Comparison of ENCODE assay signal across 1 cellular context in genomic region chr1:220776725-220777326, GRCh38.
A peak's percentile ranks its signal among the peaks of the same experiment; 100 is the strongest.
TF ChIP-seq lines count a peak whose summit lies in the region.

No MANE protein-coding gene starts in this region.

TF ChIP-seq in HepG2, 621 proteins besides CTCF, POLR2A, EP300 and RAD21 (continued from another document and continues in another):
- TF ChIP-seq HOMEZ (CRISPR knock-in tag; IDR thresholded peaks at IDR 0.05; ENCODE audit: low read depth) = 0 out of 2 replicates have a peak, but pooled peaks have one; percentile 27
- TF ChIP-seq MLXIP (CRISPR knock-in tag; IDR thresholded peaks at IDR 0.05; ENCODE audit: borderline replicate concordance) = no peak
- TF ChIP-seq ZNF282 (IDR thresholded peaks at IDR 0.05; ENCODE audit: partially characterized antibody) = no peak
- no peak for TF ChIP-seq CAMTA2 (CRISPR knock-in tag; IDR thresholded peaks at IDR 0.05; ENCODE audit: borderline replicate concordance)
- no peak for TF ChIP-seq TERF1 (CRISPR knock-in tag; IDR thresholded peaks at IDR 0.05)
- no peak for TF ChIP-seq RCOR2 (CRISPR knock-in tag; IDR thresholded peaks at IDR 0.05)
- TF ChIP-seq YEATS2 (CRISPR knock-in tag; IDR thresholded peaks at IDR 0.05; ENCODE audit: borderline replicate concordance) = no peak
- peak; percentile 66 for TF ChIP-seq XRCC5 (optimal IDR thresholded peaks at IDR 0.05; ENCODE audit: low read length)
- TF ChIP-seq NONO (IDR thresholded peaks at IDR 0.05) = no peak
- no peak for TF ChIP-seq NONO (CRISPR knock-in tag; conservative IDR thresholded peaks at IDR 0.05)
- no peak for TF ChIP-seq ZNF260 (CRISPR knock-in tag; IDR thresholded peaks at IDR 0.05; ENCODE audit: borderline replicate concordance, low read depth)
- TF ChIP-seq ZSCAN12 (CRISPR knock-in tag; IDR thresholded peaks at IDR 0.05) = no peak
- no peak for TF ChIP-seq ZNF513 (CRISPR knock-in tag; conservative IDR thresholded peaks at IDR 0.05)
- no peak for TF ChIP-seq ZBTB38 (CRISPR knock-in tag; IDR thresholded peaks at IDR 0.05)
- TF ChIP-seq PBX2 (CRISPR knock-in tag; IDR thresholded peaks at IDR 0.05) = no peak
- TF ChIP-seq KDM2A (CRISPR knock-in tag; IDR thresholded peaks at IDR 0.05; ENCODE audit: borderline replicate concordance, low read depth) = peak; percentile 70; the same call in 1 of the 2 replicates
- TF ChIP-seq RERE (CRISPR knock-in tag; IDR thresholded peaks at IDR 0.05; ENCODE audit: low read depth) = no peak
- no peak for TF ChIP-seq TIGD3 (CRISPR knock-in tag; IDR thresholded peaks at IDR 0.05; ENCODE audit: borderline replicate concordance)
- no peak for TF ChIP-seq CENPBD1 (CRISPR knock-in tag; IDR thresholded peaks at IDR 0.05; ENCODE audit: borderline replicate concordance, low read depth)
- peak; percentile 50; the same call in 1 of the 2 replicates for TF ChIP-seq SMC3 (IDR thresholded peaks at IDR 0.05; ENCODE audit: low read length)
- TF ChIP-seq ZFP36L2 (CRISPR knock-in tag; IDR thresholded peaks at IDR 0.05) = 0 out of 2 replicates have a peak, but pooled peaks have one; percentile 46
- TF ChIP-seq ZNF430 (CRISPR knock-in tag; IDR thresholded peaks at IDR 0.05) = no peak
- TF ChIP-seq THAP8 (CRISPR knock-in tag; IDR thresholded peaks at IDR 0.05; ENCODE audit: borderline replicate concordance) = no peak
- no peak for TF ChIP-seq PRPF4 (IDR thresholded peaks at IDR 0.05; ENCODE audit: low read depth, low read length, poor library complexity, severe bottlenecking)
- TF ChIP-seq IRF9 (CRISPR knock-in tag; IDR thresholded peaks at IDR 0.05; ENCODE audit: borderline replicate concordance) = no peak
- TF ChIP-seq STAG1 (CRISPR knock-in tag; IDR thresholded peaks at IDR 0.05) = peak; percentile 98
- no peak for TF ChIP-seq ZNF367 (CRISPR knock-in tag; IDR thresholded peaks at IDR 0.05; ENCODE audit: borderline replicate concordance)
- no peak for TF ChIP-seq ZNF564 (CRISPR knock-in tag; IDR thresholded peaks at IDR 0.05)
- peak; percentile 45 for TF ChIP-seq ZNF687 (CRISPR knock-in tag; IDR thresholded peaks at IDR 0.05)
- TF ChIP-seq ZNF83 (CRISPR knock-in tag; IDR thresholded peaks at IDR 0.05; ENCODE audit: borderline replicate concordance) = no peak
- TF ChIP-seq ZNF253 (CRISPR knock-in tag; IDR thresholded peaks at IDR 0.05; ENCODE audit: borderline replicate concordance) = no peak
